8 cellular contexts compared by ENCODE assay signal in genomic region chr7:151110941-151111645, GRCh38. TPM values are rescaled to one million over a fixed set of nuclear protein-coding genes. Genes with fewer than 3 reads are reported as not detected.
A peak's percentile ranks its signal among the peaks of the same experiment; 100 is the strongest.
DNase-seq lines count a peak whose midpoint lies in the region; ATAC-seq and TF ChIP-seq lines count a peak whose summit lies in the region.

No MANE protein-coding gene starts in this region.

- H3K27me3 ChIP-seq in ascending aorta (no peaks in the 10 kb centered on the region), hepatocyte (no peaks in the 10 kb centered on the region)

- WGBS in hepatocyte (ENCODE audit: low lambda C conversion rate, missing lambda C conversion rate) = 47% methylated on average over 20 of the region's 20 CpGs

- no peak overlapping the region for H3K27ac ChIP-seq in ascending aorta
- no peak overlapping the region for H3K27ac ChIP-seq in hepatocyte

- peaks cover 74% of the 10 kb centered on the region for H3K79me2 ChIP-seq in hepatocyte

- DNase-seq in EL = peak; percentile 70
- peak; percentile 63 for DNase-seq in LHCN-M2 (ENCODE audit: low read depth)
- peak; percentile 70 for DNase-seq in T-helper 9 cell
- DNase-seq in ascending aorta (ENCODE audit: low spot score in 2 of 2) = peak in 1 of 2 donors; percentile 87
- DNase-seq in hepatocyte (ENCODE audit: low spot score) = peak; percentile 87
- DNase-seq in stimulated activated CD4-positive, alpha-beta T cell treated with anti-CD3 and anti-CD28 coated beads, Interleukin-12 subunit alpha, Interleukin-12 subunit beta, amount 100 ng/mL, for 24 hours (ENCODE audit: low read depth in 2 of 2) = peak; percentile 51 to 70
- DNase-seq in NOMO-1 treated with DMSO at 0.1 percent for 48 hours (lab: John Stamatoyannopoulos, UW; ENCODE audit: unreplicated experiment) = no peak

- H3K4me1 ChIP-seq in ascending aorta (peaks cover 0 to 2% of the 10 kb centered on the region in 2 donors), hepatocyte (ENCODE audit: insufficient read depth) (peaks cover 17% of the 10 kb centered on the region)

- ATAC-seq in GM21528 (IDR thresholded peaks at IDR 0.05; ENCODE audit: low FRiP score, unreplicated experiment) = peak; percentile 74

- H3K9me3 ChIP-seq in ascending aorta = no peaks in the 10 kb centered on the region
- H3K9me3 ChIP-seq in hepatocyte (ENCODE audit: low read depth) = no peaks in the 10 kb centered on the region

- H4K20me1 ChIP-seq in hepatocyte (ENCODE audit: insufficient read depth, poor library complexity, severe bottlenecking) = peaks cover 65% of the 10 kb centered on the region

- intact Hi-C loops in ascending aorta (cut with DNase I) = loop anchor here (1.0 to 5.0 kb wide), 6 partner anchors 24 to 213 kb away; partner anchors contain the start of gene ABCB8

- H3K4me2 ChIP-seq in hepatocyte = no peak overlapping the region

- no peaks in the 10 kb centered on the region for H3K9me2 ChIP-seq in hepatocyte (replicated peaks; ENCODE audit: insufficient read depth)

- H3K4me3 ChIP-seq in ascending aorta = no peak overlapping the region
- H3K4me3 ChIP-seq in hepatocyte = no peak overlapping the region

- TF ChIP-seq CTCF in ascending aorta (IDR thresholded peaks at IDR 0.05) = peak; percentile 69 to 91 (median 90)
- peak; percentile 84 for TF ChIP-seq CTCF in hepatocyte (IDR thresholded peaks at IDR 0.05; ENCODE audit: poor library complexity)

- H3K36me3 ChIP-seq in ascending aorta = peaks cover 0 to 6% of the 10 kb centered on the region in 2 donors
- H3K36me3 ChIP-seq in hepatocyte (replicated peaks; ENCODE audit: insufficient read depth, low read depth) = no peaks in the 10 kb centered on the region

- no peak overlapping the region for H2AFZ ChIP-seq in hepatocyte

RNA-seq across cellular contexts. Expression of gene AGAP3, which starts 24.8 kb away (rescaled TPM):
- total RNA-seq in LHCN-M2 (2014; rRNA removed) (52.8 and 53.4 TPM in 2 replicates), ascending aorta (82.6 TPM), hepatocyte (23.7 and 44.0 TPM in 2 replicates)
- 60.3 TPM for polyA plus RNA-seq in LHCN-M2 (2012)
- 56.7 and 63.5 TPM in 2 replicates for polyA plus RNA-seq in hepatocyte

RNA-seq across cellular contexts. Expression of gene TMUB1, which starts 27.8 kb away (rescaled TPM):
- total RNA-seq in LHCN-M2 (2014; rRNA removed) (60.9 and 61.5 TPM in 2 replicates), ascending aorta (143 TPM), hepatocyte (40.5 and 45.0 TPM in 2 replicates)
- polyA plus RNA-seq in LHCN-M2 (2012) = 48.7 TPM
- 83.1 and 91.9 TPM in 2 replicates for polyA plus RNA-seq in hepatocyte

RNA-seq across cellular contexts. Expression of gene FASTK, which starts 30.5 kb away (rescaled TPM):
- total RNA-seq in LHCN-M2 (2014; rRNA removed) (141 and 146 TPM in 2 replicates), ascending aorta (121 TPM), hepatocyte (105 and 107 TPM in 2 replicates)
- 107 TPM for polyA plus RNA-seq in LHCN-M2 (2012)
- polyA plus RNA-seq in hepatocyte = 193 and 202 TPM in 2 replicates

RNA-seq across cellular contexts. Expression of gene SLC4A2, which starts 51.7 kb away (rescaled TPM):
- total RNA-seq in LHCN-M2 (2014; rRNA removed) (274 and 291 TPM in 2 replicates), ascending aorta (390 TPM), hepatocyte (153 and 188 TPM in 2 replicates)
- polyA plus RNA-seq in LHCN-M2 (2012) = 331 TPM
- polyA plus RNA-seq in hepatocyte = 167 and 175 TPM in 2 replicates

RNA-seq across cellular contexts. Expression of gene CDK5, which starts 53.4 kb away (rescaled TPM):
- total RNA-seq in LHCN-M2 (2014; rRNA removed) = 47.1 and 47.4 TPM in 2 replicates
- 53.1 TPM for polyA plus RNA-seq in LHCN-M2 (2012)
- 15.8 TPM for total RNA-seq in ascending aorta
- 15.2 and 17.4 TPM in 2 replicates for total RNA-seq in hepatocyte
- polyA plus RNA-seq in hepatocyte = 29.4 and 39.4 TPM in 2 replicates
